In the genomic region with DNA sequence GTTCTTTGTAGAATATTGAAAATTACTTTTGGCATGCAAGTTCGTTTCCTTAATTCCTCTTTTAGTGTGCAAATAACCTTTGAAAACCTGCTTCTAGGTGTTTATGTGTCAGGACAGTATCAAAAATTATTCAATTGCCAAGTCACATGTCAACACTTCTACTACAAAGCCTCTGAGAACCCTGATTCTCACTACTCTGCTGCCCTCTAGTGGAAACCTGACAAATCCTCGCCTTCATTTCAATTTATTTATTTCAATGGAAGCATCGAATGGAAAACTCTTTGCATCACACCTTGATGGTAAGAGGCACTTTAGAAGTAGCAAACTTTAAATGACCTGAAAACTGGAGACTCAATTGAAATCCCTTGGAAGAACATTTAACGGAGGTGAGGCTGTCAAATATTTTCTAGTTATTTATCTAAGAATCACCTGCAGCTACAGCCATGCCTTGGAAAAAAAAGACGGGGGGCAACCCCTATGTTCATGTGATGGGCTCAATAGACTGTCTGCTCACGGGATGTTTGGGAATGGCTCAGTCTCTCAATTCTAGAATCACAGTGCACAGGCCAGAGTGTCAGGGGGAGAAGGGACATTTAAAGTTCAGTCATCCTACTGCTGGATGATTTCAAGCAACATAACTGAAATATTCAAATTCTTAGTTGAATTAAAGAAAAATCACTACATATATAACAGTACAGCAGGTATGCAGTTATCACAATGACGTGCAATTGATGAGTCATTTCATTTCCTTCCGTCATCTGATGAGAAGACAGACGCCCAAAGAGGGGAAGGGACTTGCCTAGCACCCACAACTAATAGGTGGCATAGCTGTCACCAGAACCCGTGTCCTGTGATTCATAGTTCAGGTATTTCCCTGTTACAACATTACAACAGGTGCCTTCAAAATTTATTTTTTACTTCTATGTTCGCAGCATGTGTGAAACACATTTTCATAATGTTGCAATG, we compare ENCODE assay signal across 8 cellular contexts.
DNase-seq lines count a peak whose midpoint lies in the region; ATAC-seq, FAIRE-seq and TF ChIP-seq lines count a peak whose summit lies in the region.

No MANE protein-coding gene starts in this region.

- H3K4me1 ChIP-seq in MM.1S (ENCODE audit: low read length), result no peaks in the 10 kb centered on the region

- no peaks in the 10 kb centered on the region for H3F3A ChIP-seq in MM.1S (ENCODE audit: insufficient read depth, low read length)

- intact Hi-C loops in CD14-positive monocyte (cut with micrococcal nuclease), result no loop called here

- no peak overlapping the region for H3K27ac ChIP-seq in MM.1S (ENCODE audit: low read length)

- no peaks in the 10 kb centered on the region for H3K36me3 ChIP-seq in MM.1S (replicated peaks; ENCODE audit: insufficient read depth, low read length)

- no peaks in the 10 kb centered on the region for H3K27me3 ChIP-seq in MM.1S (replicated peaks; ENCODE audit: insufficient read depth, low read length)

- FAIRE-seq in endometrium (lab: Jason Lieb, UNC), result peak; percentile 92

- H3K9me3 ChIP-seq in MM.1S (replicated peaks; ENCODE audit: insufficient read depth, low read length), result no peaks in the 10 kb centered on the region

- H3K4me3 Mint-ChIP-seq in CD14-positive monocyte, result no peak overlapping the region

- H2AFZ ChIP-seq in MM.1S (ENCODE audit: low read length), result no peak overlapping the region

- TF ChIP-seq CTCF in CD14-positive monocyte (IDR thresholded peaks at IDR 0.05) (peak; percentile 79), MM.1S (IDR thresholded peaks at IDR 0.05; ENCODE audit: low read length) (peak; percentile 75)

- H3K4me3 ChIP-seq in MM.1S (ENCODE audit: low read length), result no peak overlapping the region

- H3K4me1 Mint-ChIP-seq in CD14-positive monocyte, result no peaks in the 10 kb centered on the region

- peak; percentile 71 for ATAC-seq in GM18519 (IDR thresholded peaks at IDR 0.05; ENCODE audit: low FRiP score, unreplicated experiment)
- ATAC-seq in HG02571 (IDR thresholded peaks at IDR 0.05; ENCODE audit: unreplicated experiment), result no peak

- no peak overlapping the region for H3K4me2 ChIP-seq in MM.1S (ENCODE audit: low read depth, low read length)

- H3K9me3 Mint-ChIP-seq in CD14-positive monocyte, result no peaks in the 10 kb centered on the region

- H3K27me3 Mint-ChIP-seq in CD14-positive monocyte (ENCODE audit: low read depth in 3 of 3), result peaks cover 0 to 1% (median 0%) of the 10 kb centered on the region in 3 donors

- no peak for DNase-seq in CD14-positive monocyte (ENCODE audit: low spot score)
- peak; percentile 61 for DNase-seq in MM.1S
- DNase-seq in RPMI7951 (ENCODE audit: low read depth), result peak; percentile 63
- DNase-seq in midbrain (lab: John Stamatoyannopoulos, UW), result peak; percentile 87
- no peak for DNase-seq in 8988T

- H3K9me2 ChIP-seq in MM.1S (replicated peaks; ENCODE audit: insufficient read depth, low read length), result no peaks in the 10 kb centered on the region

- H3K36me3 Mint-ChIP-seq in CD14-positive monocyte, result no peaks in the 10 kb centered on the region

- no peak overlapping the region for H3K27ac Mint-ChIP-seq in CD14-positive monocyte

- H3K9ac ChIP-seq in MM.1S (ENCODE audit: low read length), result no peak overlapping the region

- no peaks in the 10 kb centered on the region for H4K20me1 ChIP-seq in MM.1S (ENCODE audit: insufficient read depth, low read length)

- no peaks in the 10 kb centered on the region for H3K79me2 ChIP-seq in MM.1S (ENCODE audit: low read length)

Comparison
In these comparisons a context has a peak if more than half of its experiments do, and no peak if none do; other contexts are left out.
1. DNase-seq: peak in MM.1S (single experiment), RPMI7951 (single experiment) and midbrain (single experiment); none in CD14-positive monocyte (single experiment) and 8988T (single experiment).